In the genomic region with DNA sequence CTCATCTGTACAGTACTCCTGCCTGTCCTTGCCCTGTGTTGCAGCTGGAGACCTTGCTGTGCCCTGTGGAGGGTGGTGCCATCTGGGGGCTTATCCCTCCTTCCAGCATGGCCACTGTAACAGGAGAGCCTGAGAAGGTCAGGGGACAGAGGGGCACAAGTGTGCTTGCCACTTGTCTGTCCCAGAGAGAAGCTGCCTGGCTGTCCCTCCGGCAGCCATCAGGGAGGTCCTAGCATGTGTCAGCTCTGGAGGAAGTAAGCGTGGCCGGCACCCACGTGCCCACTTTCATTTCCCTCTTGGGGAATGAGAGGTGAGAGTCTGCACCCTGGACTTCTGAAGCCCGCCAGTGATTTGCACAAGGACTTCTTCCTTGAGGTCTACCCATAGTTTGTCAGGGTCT, we compare ENCODE assay signal across 10 cellular contexts.
DNase-seq lines count a peak whose midpoint lies in the region; ATAC-seq and TF ChIP-seq lines count a peak whose summit lies in the region.
"Had no signal": no experiment of that assay in that cellular context is flagged by ENCODE, and none has a peak within 500 bp of the region (broad histone marks: within the 10 kb centered on the region; RNA-seq: fewer than 3 reads in every experiment).

No MANE protein-coding gene starts in this region.

- H3K4me3 ChIP-seq in dorsolateral prefrontal cortex (no peak overlapping the region), subcutaneous abdominal adipose tissue (ENCODE audit: low read depth in 1 of 5, low read length in 5 of 5) (no peak overlapping the region)

- H3K4me3 Mint-ChIP-seq in activated T-cell treated with anti-CD3 and anti-CD28 coated beads, Interleukin-2, amount 50 U/mL, for 4 hours: peak overlapping the region; percentile 31
- H3K4me3 Mint-ChIP-seq in HFFc6: no peak overlapping the region

- DNase-seq in activated T-cell treated with anti-CD3 and anti-CD28 coated beads, Interleukin-2, amount 50 U/mL, for 4 hours: no peak
- DNase-seq in activated T-cell treated with anti-CD3 and anti-CD28 coated beads, Interleukin-2, amount 50 U/mL, for 48 hours: no peak
- DNase-seq in dorsolateral prefrontal cortex (peak in 1 of 10 donors; percentile 51), GOT3 (lab: John Stamatoyannopoulos, UW) (no peak), NCI-H1930 (lab: John Stamatoyannopoulos, UW) (no peak), HFFc6 (no peak)
- DNase-seq: ACHN, NCI-H1417 treated with DMSO at 0.1 percent for 48 hours had no signal

- H3K4me1 ChIP-seq in subcutaneous abdominal adipose tissue (ENCODE audit: control insufficient read depth in 5 of 5, insufficient read depth in 5 of 5, low read length in 5 of 5): peaks cover 27 to 93% (median 77%) of the 10 kb centered on the region in 5 donors

- no peak for ATAC-seq in activated T-cell treated with anti-CD3 and anti-CD28 coated beads, Interleukin-2, amount 50 U/mL, for 4 hours
- ATAC-seq in HG03520 (IDR thresholded peaks at IDR 0.05; ENCODE audit: unreplicated experiment): peak; percentile 19

- H3K27me3 Mint-ChIP-seq in activated T-cell treated with anti-CD3 and anti-CD28 coated beads, Interleukin-2, amount 50 U/mL, for 4 hours (ENCODE audit: low read depth): no peaks in the 10 kb centered on the region
- peaks cover 11% of the 10 kb centered on the region for H3K27me3 Mint-ChIP-seq in HFFc6 (ENCODE audit: insufficient read depth)

- no peaks in the 10 kb centered on the region for H3K9me3 ChIP-seq in subcutaneous abdominal adipose tissue (ENCODE audit: control insufficient read depth in 5 of 5, low read length in 5 of 5)

- TF ChIP-seq CTCF in dorsolateral prefrontal cortex (IDR thresholded peaks at IDR 0.05 in 54 of 56, conservative IDR thresholded peaks at IDR 0.05 in 2 of 56; ENCODE audit: low read depth in 1 of 56, partially characterized antibody in 56 of 56) (no peak), HFFc6 (IDR thresholded peaks at IDR 0.05) (no peak)

- no peaks in the 10 kb centered on the region for H3K36me3 Mint-ChIP-seq in activated T-cell treated with anti-CD3 and anti-CD28 coated beads, Interleukin-2, amount 50 U/mL, for 4 hours (ENCODE audit: insufficient read depth)
- H3K36me3 Mint-ChIP-seq in HFFc6 (ENCODE audit: low read depth): peaks cover 12% of the 10 kb centered on the region; the same call in 1 of the 2 replicates

- H3K27me3 ChIP-seq in dorsolateral prefrontal cortex (no peaks in the 10 kb centered on the region), subcutaneous abdominal adipose tissue (ENCODE audit: control insufficient read depth in 5 of 5, insufficient read depth in 4 of 5, low read length in 5 of 5) (no peaks in the 10 kb centered on the region)

- H3K9me3 Mint-ChIP-seq in activated T-cell treated with anti-CD3 and anti-CD28 coated beads, Interleukin-2, amount 50 U/mL, for 4 hours: no peaks in the 10 kb centered on the region
- no peaks in the 10 kb centered on the region for H3K9me3 Mint-ChIP-seq in HFFc6

- H3K36me3 ChIP-seq in subcutaneous abdominal adipose tissue (ENCODE audit: control insufficient read depth in 5 of 5, insufficient read depth in 5 of 5, low read length in 5 of 5): peaks cover 0 to 24% (median 5%) of the 10 kb centered on the region in 5 donors

- no peak overlapping the region for H3K27ac Mint-ChIP-seq in HFFc6

- H3K27ac ChIP-seq in dorsolateral prefrontal cortex (peak overlapping the region in 47 of 59 donors; percentile 10 to 97 (median 88)), subcutaneous abdominal adipose tissue (ENCODE audit: low read depth, low read length) (peak overlapping the region; percentile 76)

- H3K9ac ChIP-seq in subcutaneous abdominal adipose tissue (ENCODE audit: low read length in 5 of 5): peak overlapping the region in 1 of 5 donors; percentile 59

- intact Hi-C loops in dorsolateral prefrontal cortex (cut with DNase I): no loop called here

- peaks cover 46% of the 10 kb centered on the region for H3K4me1 Mint-ChIP-seq in activated T-cell treated with anti-CD3 and anti-CD28 coated beads, Interleukin-2, amount 50 U/mL, for 4 hours (ENCODE audit: low read depth)
- H3K4me1 Mint-ChIP-seq in HFFc6 (ENCODE audit: low read depth): peaks cover 28% of the 10 kb centered on the region
